8 cellular contexts compared by ENCODE assay signal in the genomic region with DNA sequence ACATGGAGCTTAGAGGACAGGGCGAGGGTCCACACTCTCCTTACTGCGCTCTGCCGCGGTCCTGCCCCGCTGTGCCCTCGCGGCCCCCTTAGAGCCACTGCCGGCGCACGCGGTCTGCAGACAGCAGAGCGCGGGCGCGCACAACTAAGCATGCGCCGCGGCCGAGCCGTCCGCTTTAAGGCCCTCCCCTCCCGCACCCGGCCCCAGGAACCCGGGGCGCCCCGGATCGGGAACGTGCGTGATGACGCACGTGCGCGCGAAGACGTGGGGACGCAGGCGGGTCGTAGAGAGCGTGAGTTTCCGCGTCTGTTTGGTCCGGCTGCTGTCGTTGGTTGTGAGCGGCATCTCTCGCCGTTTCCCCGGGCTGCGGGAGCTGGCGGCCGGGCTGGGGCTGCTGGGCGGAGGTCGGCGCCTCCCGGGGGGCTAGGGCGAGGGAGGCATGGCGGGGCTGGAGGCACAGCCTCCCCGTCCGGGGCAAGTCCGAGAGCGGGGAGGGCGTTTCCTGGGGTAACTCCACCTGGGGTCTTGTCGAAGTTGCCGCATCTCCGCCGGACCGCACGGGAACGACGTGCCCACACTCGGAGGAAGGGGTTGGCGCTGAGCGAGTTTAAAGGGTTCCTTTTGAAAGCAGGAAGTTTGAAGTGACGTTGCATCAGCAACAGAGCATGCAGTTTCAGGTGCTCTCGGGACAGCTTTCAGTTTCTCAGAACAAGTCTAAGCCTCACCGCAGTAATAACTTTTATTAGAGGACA.
DNase-seq lines count a peak whose midpoint lies in the region; ATAC-seq lines count a peak whose summit lies in the region.

Gene RHBDD1 (plus strand): TSS at position 259 of the 752 bp plus-strand sequence. CDS start 28,640 bp downstream, outside the sequence.

- peak; percentile 99 for DNase-seq in AG20443 (ENCODE audit: low spot score)
- peak; percentile 74 for DNase-seq in NCI-H510A treated with DMSO at 0.1 percent for 48 hours (lab: John Stamatoyannopoulos, UW)
- DNase-seq in activated CD4-positive, alpha-beta T cell treated with anti-CD3 and anti-CD28 coated beads for 4 hours, result peak; percentile 92 to 95
- DNase-seq in kidney tubule cell (ENCODE audit: low spot score), result peak; percentile 96
- DNase-seq in stimulated activated CD4-positive, alpha-beta T cell treated with anti-CD3 and anti-CD28 coated beads, Interleukin-1b, Interleukin-23, amount 100 ng/mL, for 24 hours (ENCODE audit: low read depth in 4 of 4, low spot score in 1 of 4), result peak; percentile 84 to 91 (median 88)

- peak; percentile 75 for ATAC-seq in GM19043 (IDR thresholded peaks at IDR 0.05; ENCODE audit: low read depth, unreplicated experiment)
- peak; percentile 92 for ATAC-seq in HG03378 (IDR thresholded peaks at IDR 0.05; ENCODE audit: unreplicated experiment)

- peak within 1 kb of the TSS; percentile 86 for H3K27ac ChIP-seq in cingulate gyrus (ENCODE audit: low read depth, low read length)

Comparison
In these comparisons a context has a peak if more than half of its experiments do, and no peak if none do; other contexts are left out.
1. Peak in every context shown above with its lines: DNase-seq, ATAC-seq and H3K27ac ChIP-seq.